ENCODE assay signal across 1 cellular context in the genomic region with DNA sequence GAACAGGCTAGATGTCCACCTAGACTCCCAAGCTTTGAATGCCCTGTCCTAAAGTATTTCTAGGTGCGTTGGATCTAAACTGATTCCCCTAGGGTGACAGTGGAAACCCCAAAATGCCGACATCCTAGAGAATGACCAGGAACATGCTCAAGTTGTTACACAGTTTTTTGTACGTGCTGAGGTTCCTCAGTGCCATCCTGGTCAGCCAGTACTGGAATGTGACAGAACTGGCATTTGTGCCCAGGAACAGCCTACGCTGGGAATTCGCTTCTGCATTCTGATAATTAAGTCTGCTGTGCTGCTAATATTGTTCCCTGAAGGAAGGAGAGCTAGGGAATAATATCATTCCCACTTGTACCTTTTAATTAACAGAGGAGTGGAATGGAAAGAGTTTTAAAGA.
TF ChIP-seq lines count a peak whose summit lies in the region.

No MANE protein-coding gene starts in this region.

TF ChIP-seq in HepG2, 621 proteins besides CTCF, POLR2A, EP300 and RAD21:
- TF ChIP-seq ZNF550 (CRISPR knock-in tag; IDR thresholded peaks at IDR 0.05; ENCODE audit: borderline replicate concordance): no peak
